ENCODE assay signal across 7 cellular contexts in genomic region chr9:32864926-32865325, GRCh38.
"Had no signal": no experiment of that assay in that cellular context is flagged by ENCODE, and none has a peak within 500 bp of the region (broad histone marks: within the 10 kb centered on the region; RNA-seq: fewer than 3 reads in every experiment).

No MANE protein-coding gene starts in this region.

- H3K4me2 ChIP-seq: GM23338 had no signal

- H2AFZ ChIP-seq: GM23338 had no signal

- DNase-seq: H9, HCEC 1CT, IMR-90 had no signal

- H3K4me3 ChIP-seq: GM23338 had no signal

- ATAC-seq: GM23338 had no signal

- FAIRE-seq: H1, H54, HTR-8/SVneo had no signal
